In the genomic region with DNA sequence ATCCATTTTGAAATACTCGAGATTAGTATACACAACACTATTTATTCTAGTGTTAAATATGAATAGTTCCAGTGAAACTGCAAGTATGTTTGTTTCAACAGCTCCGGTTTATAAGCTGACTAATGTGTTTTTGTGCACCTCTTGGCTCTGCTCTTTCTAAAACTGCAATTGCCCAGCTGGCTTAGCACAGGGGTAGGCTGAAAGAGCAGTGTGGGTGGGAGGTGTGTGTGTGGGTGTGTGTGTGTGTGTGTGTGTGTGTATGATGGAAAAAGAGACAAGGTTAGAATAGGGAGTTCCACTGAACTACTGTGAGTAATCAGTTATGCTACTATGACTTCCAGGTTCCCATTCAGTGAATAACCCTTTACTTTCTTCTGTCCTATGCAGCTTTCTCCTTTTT, we compare ENCODE assay signal across 12 cellular contexts. TPM values are rescaled to one million over a fixed set of nuclear protein-coding genes. Genes with fewer than 3 reads are reported as not detected.
DNase-seq lines count a peak whose midpoint lies in the region; ATAC-seq and TF ChIP-seq lines count a peak whose summit lies in the region.
"Had no signal": no experiment of that assay in that cellular context is flagged by ENCODE, and none has a peak within 500 bp of the region (broad histone marks: within the 10 kb centered on the region; RNA-seq: fewer than 3 reads in every experiment).

No MANE protein-coding gene starts in this region.

- no peaks in the 10 kb centered on the region for H3K9me3 Mint-ChIP-seq in activated T-helper 2 cell treated with anti-CD3 and anti-CD28 coated beads, Interferon-gamma antibody, Interleukin-2, Interleukin-4, amounts not matched to agents 10 μg/mL and 5 μg/mL and 100 μg/mL, durations not matched to agents 14 hours and 24 hours and 36 hours
- H3K9me3 Mint-ChIP-seq: brain, naive B cell had no signal

- no peaks in the 10 kb centered on the region for H3K27me3 ChIP-seq in Peyer's patch
- H3K27me3 ChIP-seq: hepatocyte had no signal

- intact Hi-C loops in activated T-helper 2 cell treated with anti-CD3 and anti-CD28 coated beads, Interferon-gamma antibody, Interleukin-2, Interleukin-4, amounts not matched to agents 10 μg/mL and 5 μg/mL and 100 μg/mL, durations not matched to agents 14 hours and 24 hours and 36 hours (cut with micrococcal nuclease), result loop anchor here (1.0 kb wide), 3 partner anchors 8 to 82 kb away; a partner anchor contains a TSS

- no peaks in the 10 kb centered on the region for H3K4me1 ChIP-seq in Peyer's patch

- H3K4me3 Mint-ChIP-seq in activated T-helper 2 cell treated with anti-CD3 and anti-CD28 coated beads, Interferon-gamma antibody, Interleukin-2, Interleukin-4, amounts not matched to agents 10 μg/mL and 5 μg/mL and 100 μg/mL, durations not matched to agents 14 hours and 24 hours and 36 hours (ENCODE audit: low read depth), result no peak overlapping the region
- H3K4me3 Mint-ChIP-seq: brain, naive B cell had no signal

- no peaks in the 10 kb centered on the region for H3K9me3 ChIP-seq in Peyer's patch

- H3K4me3 ChIP-seq in Peyer's patch, result no peak overlapping the region
- H3K4me3 ChIP-seq: hepatocyte had no signal

- no peaks in the 10 kb centered on the region for H3K36me3 Mint-ChIP-seq in activated T-helper 2 cell treated with anti-CD3 and anti-CD28 coated beads, Interferon-gamma antibody, Interleukin-2, Interleukin-4, amounts not matched to agents 10 μg/mL and 5 μg/mL and 100 μg/mL, durations not matched to agents 14 hours and 24 hours and 36 hours (ENCODE audit: low read depth)
- H3K36me3 Mint-ChIP-seq: brain, naive B cell had no signal

- peak overlapping the region; percentile 84 for H3K27ac Mint-ChIP-seq in activated T-helper 2 cell treated with anti-CD3 and anti-CD28 coated beads, Interferon-gamma antibody, Interleukin-2, Interleukin-4, amounts not matched to agents 10 μg/mL and 5 μg/mL and 100 μg/mL, durations not matched to agents 14 hours and 24 hours and 36 hours
- H3K27ac Mint-ChIP-seq: brain had no signal

- TF ChIP-seq CTCF in GM13976 (IDR thresholded peaks at IDR 0.05; ENCODE audit: borderline replicate concordance, control extremely low read depth, extremely low read depth, insufficient read depth, missing control alignments) (no peak), Peyer's patch (IDR thresholded peaks at IDR 0.05) (no peak)

- no peak overlapping the region for H3K27ac ChIP-seq in Peyer's patch
- H3K27ac ChIP-seq: hepatocyte had no signal

- ATAC-seq in HG02678 (IDR thresholded peaks at IDR 0.05; ENCODE audit: unreplicated experiment), result peak; percentile 58
- ATAC-seq in GM18907 (IDR thresholded peaks at IDR 0.05; ENCODE audit: unreplicated experiment), result no peak

- DNase-seq in GM13976 (ENCODE audit: low spot score) (peak; percentile 54), Peyer's patch (no peak), NCI-H2029 (lab: John Stamatoyannopoulos, UW) (no peak), NCI-H345 treated with DMSO at 0.1 percent for 48 hours (lab: John Stamatoyannopoulos, UW; ENCODE audit: unreplicated experiment) (no peak)
- DNase-seq in activated T-helper 2 cell treated with anti-CD3 and anti-CD28 coated beads, Interferon-gamma antibody, Interleukin-2, Interleukin-4, amounts not matched to agents 10 μg/mL and 5 μg/mL and 100 μg/mL, durations not matched to agents 14 hours and 24 hours and 36 hours (ENCODE audit: low spot score), result no peak
- peak; percentile 57 for DNase-seq in stimulated activated CD4-positive, alpha-beta T cell treated with anti-CD3 and anti-CD28 coated beads, Interleukin-12 subunit alpha, Interleukin-12 subunit beta, amount 100 ng/mL, for 4 hours
- DNase-seq: naive B cell, SW 1271 had no signal

- H3K36me3 ChIP-seq in Peyer's patch, result no peaks in the 10 kb centered on the region

- H3K27me3 Mint-ChIP-seq in activated T-helper 2 cell treated with anti-CD3 and anti-CD28 coated beads, Interferon-gamma antibody, Interleukin-2, Interleukin-4, amounts not matched to agents 10 μg/mL and 5 μg/mL and 100 μg/mL, durations not matched to agents 14 hours and 24 hours and 36 hours (ENCODE audit: low read depth), result no peaks in the 10 kb centered on the region
- H3K27me3 Mint-ChIP-seq: naive B cell had no signal

- H3K4me1 Mint-ChIP-seq in activated T-helper 2 cell treated with anti-CD3 and anti-CD28 coated beads, Interferon-gamma antibody, Interleukin-2, Interleukin-4, amounts not matched to agents 10 μg/mL and 5 μg/mL and 100 μg/mL, durations not matched to agents 14 hours and 24 hours and 36 hours (ENCODE audit: low read depth), result peaks cover 33% of the 10 kb centered on the region
- H3K4me1 Mint-ChIP-seq: naive B cell had no signal

- no peak for TF ChIP-seq POLR2A in Peyer's patch (IDR thresholded peaks at IDR 0.05)

- in situ Hi-C loops in GM13976 (cut with MboI; ENCODE audit: low sequenced_read_pairs, unreplicated experiment), result no loop called here

RNA-seq across cellular contexts. Expression of a gene that starts 37.8 kb away (rescaled TPM):
- 53.7 and 54.6 TPM in 2 replicates for total RNA-seq in activated T-helper 2 cell treated with anti-CD3 and anti-CD28 coated beads, Interferon-gamma antibody, Interleukin-2, Interleukin-4, amounts not matched to agents 10 μg/mL and 5 μg/mL and 100 μg/mL, durations not matched to agents 14 hours and 24 hours and 36 hours
- total RNA-seq in Peyer's patch, result 10 to 100 TPM in 3 of 4 donors, 1 to 10 TPM in 1; 5.3 to 42.1 (median 12.6) TPM

Comparison
In these comparisons a context has a peak if more than half of its experiments do, and no peak if none do; other contexts are left out.
1. DNase-seq: peak in GM13976 (single experiment) and stimulated activated CD4-positive, alpha-beta T cell treated with anti-CD3 and anti-CD28 coated beads, Interleukin-12 subunit alpha, Interleukin-12 subunit beta, amount 100 ng/mL, for 4 hours (single experiment); none in activated T-helper 2 cell treated with anti-CD3 and anti-CD28 coated beads, Interferon-gamma antibody, Interleukin-2, Interleukin-4, amounts not matched to agents 10 μg/mL and 5 μg/mL and 100 μg/mL, durations not matched to agents 14 hours and 24 hours and 36 hours (single experiment), Peyer's patch (0 of 3), NCI-H2029 (single experiment) and NCI-H345 treated with DMSO at 0.1 percent for 48 hours (single experiment).